ENCODE assay signal across 8 cellular contexts in the genomic region with DNA sequence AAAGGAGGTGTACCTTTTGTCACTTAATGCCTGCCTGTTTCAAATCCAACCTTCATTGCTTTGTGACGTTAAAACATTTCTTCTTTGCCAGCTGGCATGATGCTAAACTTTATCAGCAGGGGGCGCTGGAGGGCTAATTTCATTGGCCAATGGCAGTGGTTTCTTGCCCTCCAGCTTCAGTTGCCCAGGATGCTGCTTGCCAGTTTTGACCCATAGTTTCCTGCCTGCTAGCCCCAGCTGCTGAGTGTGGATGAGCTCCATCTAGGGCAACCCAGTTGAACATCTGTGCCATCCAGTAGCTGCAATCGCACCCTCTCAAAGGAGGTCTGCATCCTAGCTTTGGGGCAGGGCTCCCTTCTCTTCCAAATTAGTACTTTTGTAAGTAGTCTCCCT. TPM values are rescaled to one million over a fixed set of nuclear protein-coding genes. Genes with fewer than 3 reads are reported as not detected.
DNase-seq lines count a peak whose midpoint lies in the region; ATAC-seq, FAIRE-seq and TF ChIP-seq lines count a peak whose summit lies in the region.

No MANE protein-coding gene starts in this region.

- POLR2A ChIA-PET in activated CD4-positive, alpha-beta T cell treated with anti-CD3 and anti-CD28 coated beads, Interleukin-2, amount 10 ng/mL, durations not matched to agents 7 days and 5 days (lab: Charles Lee): interaction anchor here (0.8 kb wide), 1 partner anchor 50 kb away, joined by 4 read pairs; no protein-coding TSS in a partner anchor

- ATAC-seq in HG02610 (IDR thresholded peaks at IDR 0.05; ENCODE audit: unreplicated experiment): peak; percentile 57

- peak; percentile 83 for TF ChIP-seq CTCF in D721Med (IDR thresholded peaks at IDR 0.05; ENCODE audit: insufficient read depth, missing control alignments)

- H3K27me3 Mint-ChIP-seq in activated CD4-positive, alpha-beta T cell treated with anti-CD3 and anti-CD28 coated beads, Interleukin-2, amount 10 ng/mL, durations not matched to agents 7 days and 5 days: peaks cover 20% of the 10 kb centered on the region

- H3K36me3 Mint-ChIP-seq in activated CD4-positive, alpha-beta T cell treated with anti-CD3 and anti-CD28 coated beads, Interleukin-2, amount 10 ng/mL, durations not matched to agents 7 days and 5 days (ENCODE audit: low read depth): no peaks in the 10 kb centered on the region

- FAIRE-seq in D721Med (lab: Jason Lieb, UNC) (no peak), GM12892 (lab: Jason Lieb, UNC) (no peak)

- H3K4me1 Mint-ChIP-seq in activated CD4-positive, alpha-beta T cell treated with anti-CD3 and anti-CD28 coated beads, Interleukin-2, amount 10 ng/mL, durations not matched to agents 7 days and 5 days: peaks cover 13% of the 10 kb centered on the region

- no peak overlapping the region for H3K4me3 Mint-ChIP-seq in activated CD4-positive, alpha-beta T cell treated with anti-CD3 and anti-CD28 coated beads, Interleukin-2, amount 10 ng/mL, durations not matched to agents 7 days and 5 days

- H3K9me3 Mint-ChIP-seq in activated CD4-positive, alpha-beta T cell treated with anti-CD3 and anti-CD28 coated beads, Interleukin-2, amount 10 ng/mL, durations not matched to agents 7 days and 5 days: no peaks in the 10 kb centered on the region

- CTCF ChIA-PET in activated CD4-positive, alpha-beta T cell treated with anti-CD3 and anti-CD28 coated beads, Interleukin-2, amount 10 ng/mL, durations not matched to agents 7 days and 5 days (lab: Charles Lee): interaction anchor here (0.7 to 1.6 kb wide), 11 partner anchors 8 to 50 kb away, joined by 3 to 9 read pairs (median 3); partner anchors contain the start of genes ACKR2 and HIGD1A

- no peak overlapping the region for H3K27ac Mint-ChIP-seq in activated CD4-positive, alpha-beta T cell treated with anti-CD3 and anti-CD28 coated beads, Interleukin-2, amount 10 ng/mL, durations not matched to agents 7 days and 5 days

- DNase-seq in D721Med (ENCODE audit: insufficient read length, low spot score): no peak
- peak; percentile 71 to 74 for DNase-seq in NCI-H524 (lab: John Stamatoyannopoulos, UW)
- peak; percentile 86 for DNase-seq in activated CD4-positive, alpha-beta T cell treated with anti-CD3 and anti-CD28 coated beads, Interleukin-2, amount 10 ng/mL, durations not matched to agents 7 days and 5 days
- DNase-seq in dermis blood vessel endothelial cell: peak; percentile 63
- DNase-seq in medulla oblongata (ENCODE audit: extremely low spot score): peak; percentile 83
- DNase-seq in stimulated activated CD8-positive, alpha-beta memory T cell treated with anti-CD3 and anti-CD28 coated beads, Interleukin-15, amount 100 ng/mL, for 48 hours (ENCODE audit: low read depth in 2 of 2): peak; percentile 53 to 63
- no peak for DNase-seq in GM12892 (ENCODE audit: insufficient read length)

- no peak for TF ChIP-seq POLR2A in GM12892 (IDR thresholded peaks at IDR 0.05; ENCODE audit: low read depth, low read length)

RNA-seq across cellular contexts. Expression of gene ACKR2, which starts 22.1 kb away (rescaled TPM):
- total RNA-seq in activated CD4-positive, alpha-beta T cell treated with anti-CD3 and anti-CD28 coated beads, Interleukin-2, amount 10 ng/mL, durations not matched to agents 7 days and 5 days: under 1 TPM; 0.40 to 0.73 TPM
- 11.2 and 13.3 TPM in 2 replicates for total RNA-seq in dermis blood vessel endothelial cell
- polyA plus RNA-seq in GM12892 (2012; ENCODE audit: missing spikeins): 0.32 TPM

RNA-seq across cellular contexts. Expression of gene HIGD1A, which starts 27.0 kb away (rescaled TPM):
- 10 to 100 TPM; 51.6 to 72.1 TPM for total RNA-seq in activated CD4-positive, alpha-beta T cell treated with anti-CD3 and anti-CD28 coated beads, Interleukin-2, amount 10 ng/mL, durations not matched to agents 7 days and 5 days
- total RNA-seq in dermis blood vessel endothelial cell: 110 and 112 TPM in 2 replicates
- 174 TPM for polyA plus RNA-seq in GM12892 (2012; ENCODE audit: missing spikeins)

RNA-seq across cellular contexts. Expression of gene CYP8B1, which starts 44.4 kb away (rescaled TPM):
- not detected for total RNA-seq in activated CD4-positive, alpha-beta T cell treated with anti-CD3 and anti-CD28 coated beads, Interleukin-2, amount 10 ng/mL, durations not matched to agents 7 days and 5 days
- total RNA-seq in dermis blood vessel endothelial cell: not detected in 2 replicates
- not detected for polyA plus RNA-seq in GM12892 (2012; ENCODE audit: missing spikeins)

RNA-seq across cellular contexts. Expression of gene CCDC13, which starts 58.3 kb away (rescaled TPM):
- under 1 TPM; 0.60 to 0.65 TPM for total RNA-seq in activated CD4-positive, alpha-beta T cell treated with anti-CD3 and anti-CD28 coated beads, Interleukin-2, amount 10 ng/mL, durations not matched to agents 7 days and 5 days
- 0.28 and 1.0 TPM in 2 replicates for total RNA-seq in dermis blood vessel endothelial cell
- polyA plus RNA-seq in GM12892 (2012; ENCODE audit: missing spikeins): 0.61 TPM

Comparison
In these comparisons a context has a peak if more than half of its experiments do, and no peak if none do; other contexts are left out.
1. DNase-seq: peak in NCI-H524 (2 of 2), activated CD4-positive, alpha-beta T cell treated with anti-CD3 and anti-CD28 coated beads, Interleukin-2, amount 10 ng/mL, durations not matched to agents 7 days and 5 days (single experiment), dermis blood vessel endothelial cell (single experiment), medulla oblongata (single experiment) and stimulated activated CD8-positive, alpha-beta memory T cell treated with anti-CD3 and anti-CD28 coated beads, Interleukin-15, amount 100 ng/mL, for 48 hours (2 of 2); none in D721Med (single experiment) and GM12892 (single experiment).